1 cellular context compared by ENCODE assay signal in the genomic region with DNA sequence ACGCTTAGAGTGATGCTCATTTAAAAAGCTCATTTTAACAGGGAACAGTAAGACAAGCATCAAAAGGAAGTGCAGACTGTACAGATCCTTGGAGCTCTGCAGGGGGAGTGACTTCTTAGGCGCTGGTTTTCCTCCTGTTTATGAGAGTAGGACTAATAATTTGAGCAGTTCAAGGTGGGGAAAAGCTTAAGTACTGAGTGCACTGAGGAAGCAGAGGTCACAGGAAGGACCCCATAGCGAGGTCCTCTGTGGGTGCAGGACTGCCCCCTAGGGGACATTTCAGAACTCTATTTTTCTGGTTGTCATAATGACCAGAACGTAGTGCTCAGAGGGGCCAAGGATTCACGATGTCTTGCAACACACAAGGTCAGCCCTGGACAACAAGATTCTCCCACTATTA.
TF ChIP-seq lines count a peak whose summit lies in the region.

No MANE protein-coding gene starts in this region.

TF ChIP-seq in GM23338, 12 proteins besides CTCF, POLR2A, EP300 and RAD21:
- TF ChIP-seq, protein P1, sequence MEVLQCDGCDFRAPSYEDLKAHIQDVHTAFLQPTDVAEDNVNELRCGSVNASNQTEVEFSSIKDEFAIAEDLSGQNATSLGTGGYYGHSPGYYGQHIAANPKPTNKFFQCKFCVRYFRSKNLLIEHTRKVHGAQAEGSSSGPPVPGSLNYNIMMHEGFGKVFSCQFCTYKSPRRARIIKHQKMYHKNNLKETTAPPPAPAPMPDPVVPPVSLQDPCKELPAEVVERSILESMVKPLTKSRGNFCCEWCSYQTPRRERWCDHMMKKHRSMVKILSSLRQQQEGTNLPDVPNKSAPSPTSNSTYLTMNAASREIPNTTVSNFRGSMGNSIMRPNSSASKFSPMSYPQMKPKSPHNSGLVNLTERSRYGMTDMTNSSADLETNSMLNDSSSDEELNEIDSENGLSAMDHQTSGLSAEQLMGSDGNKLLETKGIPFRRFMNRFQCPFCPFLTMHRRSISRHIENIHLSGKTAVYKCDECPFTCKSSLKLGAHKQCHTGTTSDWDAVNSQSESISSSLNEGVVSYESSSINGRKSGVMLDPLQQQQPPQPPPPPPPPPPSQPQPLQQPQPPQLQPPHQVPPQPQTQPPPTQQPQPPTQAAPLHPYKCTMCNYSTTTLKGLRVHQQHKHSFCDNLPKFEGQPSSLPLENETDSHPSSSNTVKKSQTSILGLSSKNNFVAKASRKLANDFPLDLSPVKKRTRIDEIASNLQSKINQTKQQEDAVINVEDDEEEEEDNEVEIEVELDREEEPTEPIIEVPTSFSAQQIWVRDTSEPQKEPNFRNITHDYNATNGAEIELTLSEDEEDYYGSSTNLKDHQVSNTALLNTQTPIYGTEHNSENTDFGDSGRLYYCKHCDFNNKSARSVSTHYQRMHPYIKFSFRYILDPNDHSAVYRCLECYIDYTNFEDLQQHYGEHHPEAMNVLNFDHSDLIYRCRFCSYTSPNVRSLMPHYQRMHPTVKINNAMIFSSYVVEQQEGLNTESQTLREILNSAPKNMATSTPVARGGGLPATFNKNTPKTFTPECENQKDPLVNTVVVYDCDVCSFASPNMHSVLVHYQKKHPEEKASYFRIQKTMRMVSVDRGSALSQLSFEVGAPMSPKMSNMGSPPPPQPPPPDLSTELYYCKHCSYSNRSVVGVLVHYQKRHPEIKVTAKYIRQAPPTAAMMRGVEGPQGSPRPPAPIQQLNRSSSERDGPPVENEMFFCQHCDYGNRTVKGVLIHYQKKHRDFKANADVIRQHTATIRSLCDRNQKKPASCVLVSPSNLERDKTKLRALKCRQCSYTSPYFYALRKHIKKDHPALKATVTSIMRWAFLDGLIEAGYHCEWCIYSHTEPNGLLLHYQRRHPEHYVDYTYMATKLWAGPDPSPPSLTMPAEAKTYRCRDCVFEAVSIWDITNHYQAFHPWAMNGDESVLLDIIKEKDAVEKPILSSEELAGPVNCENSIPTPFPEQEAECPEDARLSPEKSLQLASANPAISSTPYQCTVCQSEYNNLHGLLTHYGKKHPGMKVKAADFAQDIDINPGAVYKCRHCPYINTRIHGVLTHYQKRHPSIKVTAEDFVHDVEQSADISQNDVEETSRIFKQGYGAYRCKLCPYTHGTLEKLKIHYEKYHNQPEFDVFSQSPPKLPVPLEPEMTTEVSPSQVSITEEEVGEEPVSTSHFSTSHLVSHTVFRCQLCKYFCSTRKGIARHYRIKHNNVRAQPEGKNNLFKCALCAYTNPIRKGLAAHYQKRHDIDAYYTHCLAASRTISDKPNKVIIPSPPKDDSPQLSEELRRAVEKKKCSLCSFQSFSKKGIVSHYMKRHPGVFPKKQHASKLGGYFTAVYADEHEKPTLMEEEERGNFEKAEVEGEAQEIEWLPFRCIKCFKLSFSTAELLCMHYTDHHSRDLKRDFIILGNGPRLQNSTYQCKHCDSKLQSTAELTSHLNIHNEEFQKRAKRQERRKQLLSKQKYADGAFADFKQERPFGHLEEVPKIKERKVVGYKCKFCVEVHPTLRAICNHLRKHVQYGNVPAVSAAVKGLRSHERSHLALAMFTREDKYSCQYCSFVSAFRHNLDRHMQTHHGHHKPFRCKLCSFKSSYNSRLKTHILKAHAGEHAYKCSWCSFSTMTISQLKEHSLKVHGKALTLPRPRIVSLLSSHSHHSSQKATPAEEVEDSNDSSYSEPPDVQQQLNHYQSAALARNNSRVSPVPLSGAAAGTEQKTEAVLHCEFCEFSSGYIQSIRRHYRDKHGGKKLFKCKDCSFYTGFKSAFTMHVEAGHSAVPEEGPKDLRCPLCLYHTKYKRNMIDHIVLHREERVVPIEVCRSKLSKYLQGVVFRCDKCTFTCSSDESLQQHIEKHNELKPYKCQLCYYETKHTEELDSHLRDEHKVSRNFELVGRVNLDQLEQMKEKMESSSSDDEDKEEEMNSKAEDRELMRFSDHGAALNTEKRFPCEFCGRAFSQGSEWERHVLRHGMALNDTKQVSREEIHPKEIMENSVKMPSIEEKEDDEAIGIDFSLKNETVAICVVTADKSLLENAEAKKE (CRISPR knock-in tag; IDR thresholded peaks at IDR 0.05), result no peak
- TF ChIP-seq EZH2 (IDR thresholded peaks at IDR 0.05; ENCODE audit: low read depth, unreplicated experiment) (no peak), ZNF114 (CRISPR knock-in tag; IDR thresholded peaks at IDR 0.05) (no peak)
- TF ChIP-seq, protein P2, sequence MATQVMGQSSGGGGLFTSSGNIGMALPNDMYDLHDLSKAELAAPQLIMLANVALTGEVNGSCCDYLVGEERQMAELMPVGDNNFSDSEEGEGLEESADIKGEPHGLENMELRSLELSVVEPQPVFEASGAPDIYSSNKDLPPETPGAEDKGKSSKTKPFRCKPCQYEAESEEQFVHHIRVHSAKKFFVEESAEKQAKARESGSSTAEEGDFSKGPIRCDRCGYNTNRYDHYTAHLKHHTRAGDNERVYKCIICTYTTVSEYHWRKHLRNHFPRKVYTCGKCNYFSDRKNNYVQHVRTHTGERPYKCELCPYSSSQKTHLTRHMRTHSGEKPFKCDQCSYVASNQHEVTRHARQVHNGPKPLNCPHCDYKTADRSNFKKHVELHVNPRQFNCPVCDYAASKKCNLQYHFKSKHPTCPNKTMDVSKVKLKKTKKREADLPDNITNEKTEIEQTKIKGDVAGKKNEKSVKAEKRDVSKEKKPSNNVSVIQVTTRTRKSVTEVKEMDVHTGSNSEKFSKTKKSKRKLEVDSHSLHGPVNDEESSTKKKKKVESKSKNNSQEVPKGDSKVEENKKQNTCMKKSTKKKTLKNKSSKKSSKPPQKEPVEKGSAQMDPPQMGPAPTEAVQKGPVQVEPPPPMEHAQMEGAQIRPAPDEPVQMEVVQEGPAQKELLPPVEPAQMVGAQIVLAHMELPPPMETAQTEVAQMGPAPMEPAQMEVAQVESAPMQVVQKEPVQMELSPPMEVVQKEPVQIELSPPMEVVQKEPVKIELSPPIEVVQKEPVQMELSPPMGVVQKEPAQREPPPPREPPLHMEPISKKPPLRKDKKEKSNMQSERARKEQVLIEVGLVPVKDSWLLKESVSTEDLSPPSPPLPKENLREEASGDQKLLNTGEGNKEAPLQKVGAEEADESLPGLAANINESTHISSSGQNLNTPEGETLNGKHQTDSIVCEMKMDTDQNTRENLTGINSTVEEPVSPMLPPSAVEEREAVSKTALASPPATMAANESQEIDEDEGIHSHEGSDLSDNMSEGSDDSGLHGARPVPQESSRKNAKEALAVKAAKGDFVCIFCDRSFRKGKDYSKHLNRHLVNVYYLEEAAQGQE (IDR thresholded peaks at IDR 0.05; ENCODE audit: unreplicated experiment), result no peak
- TF ChIP-seq, protein P3, sequence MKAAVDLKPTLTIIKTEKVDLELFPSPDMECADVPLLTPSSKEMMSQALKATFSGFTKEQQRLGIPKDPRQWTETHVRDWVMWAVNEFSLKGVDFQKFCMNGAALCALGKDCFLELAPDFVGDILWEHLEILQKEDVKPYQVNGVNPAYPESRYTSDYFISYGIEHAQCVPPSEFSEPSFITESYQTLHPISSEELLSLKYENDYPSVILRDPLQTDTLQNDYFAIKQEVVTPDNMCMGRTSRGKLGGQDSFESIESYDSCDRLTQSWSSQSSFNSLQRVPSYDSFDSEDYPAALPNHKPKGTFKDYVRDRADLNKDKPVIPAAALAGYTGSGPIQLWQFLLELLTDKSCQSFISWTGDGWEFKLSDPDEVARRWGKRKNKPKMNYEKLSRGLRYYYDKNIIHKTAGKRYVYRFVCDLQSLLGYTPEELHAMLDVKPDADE (IDR thresholded peaks at IDR 0.05), result no peak
